ENCODE assay signal across 9 cellular contexts in genomic region chr2:194166818-194167217, GRCh38.
A peak's percentile ranks its signal among the peaks of the same experiment; 100 is the strongest.
DNase-seq lines count a peak whose midpoint lies in the region; ATAC-seq and TF ChIP-seq lines count a peak whose summit lies in the region.
"Had no signal": no experiment of that assay in that cellular context is flagged by ENCODE, and none has a peak within 500 bp of the region (broad histone marks: within the 10 kb centered on the region; RNA-seq: fewer than 3 reads in every experiment).

No MANE protein-coding gene starts in this region.

- H3K4me3 Mint-ChIP-seq in progenitor cell of endocrine pancreas (ENCODE audit: low read depth), result no peak overlapping the region
- H3K4me3 Mint-ChIP-seq: stimulated activated naive CD8-positive, alpha-beta T cell treated with anti-CD3 and anti-CD28 coated beads, Interleukin-15, Interleukin-2, amounts not matched to agents 100 ng/mL and 50 ng/mL, for 24 hours had no signal

- H3K27me3 ChIP-seq in BE2C, result no peaks in the 10 kb centered on the region

- H3K4me1 ChIP-seq in BE2C, result no peaks in the 10 kb centered on the region

- peak; percentile 71 for TF ChIP-seq CTCF in BE2C (IDR thresholded peaks at IDR 0.05; ENCODE audit: low read depth, low read length)
- peak; percentile 70 for TF ChIP-seq CTCF in progenitor cell of endocrine pancreas (IDR thresholded peaks at IDR 0.05; ENCODE audit: unreplicated experiment)

- no peaks in the 10 kb centered on the region for H3K36me3 ChIP-seq in BE2C

- no peaks in the 10 kb centered on the region for H3K36me3 Mint-ChIP-seq in progenitor cell of endocrine pancreas (ENCODE audit: insufficient read depth)

- peak; percentile 87 for ATAC-seq in GM18867 (IDR thresholded peaks at IDR 0.05; ENCODE audit: unreplicated experiment)
- ATAC-seq in HG03095 (IDR thresholded peaks at IDR 0.05; ENCODE audit: unreplicated experiment), result peak; percentile 75
- no peak for ATAC-seq in HG03039 (IDR thresholded peaks at IDR 0.05; ENCODE audit: unreplicated experiment)

- peak; percentile 16 for DNase-seq in BE2C
- peak; percentile 17 for DNase-seq in NCI-H526 treated with DMSO at 0.1 percent for 48 hours (lab: John Stamatoyannopoulos, UW)
- peak; percentile 27 for DNase-seq in dedifferentiated amniotic fluid mesenchymal stem cell (ENCODE audit: extremely low spot score)
- no peak for DNase-seq in progenitor cell of endocrine pancreas (ENCODE audit: low spot score, unreplicated experiment)
- DNase-seq in KG1 (lab: John Stamatoyannopoulos, UW), result no peak

- no peaks in the 10 kb centered on the region for H3K4me1 Mint-ChIP-seq in progenitor cell of endocrine pancreas (ENCODE audit: low read depth)

- no peaks in the 10 kb centered on the region for H3K27me3 Mint-ChIP-seq in progenitor cell of endocrine pancreas

- no peaks in the 10 kb centered on the region for H3K9me3 Mint-ChIP-seq in progenitor cell of endocrine pancreas (ENCODE audit: low read depth)
- H3K9me3 Mint-ChIP-seq: stimulated activated naive CD8-positive, alpha-beta T cell treated with anti-CD3 and anti-CD28 coated beads, Interleukin-15, Interleukin-2, amounts not matched to agents 100 ng/mL and 50 ng/mL, for 24 hours had no signal

- no peak overlapping the region for H3K27ac Mint-ChIP-seq in progenitor cell of endocrine pancreas
- H3K27ac Mint-ChIP-seq: stimulated activated naive CD8-positive, alpha-beta T cell treated with anti-CD3 and anti-CD28 coated beads, Interleukin-15, Interleukin-2, amounts not matched to agents 100 ng/mL and 50 ng/mL, for 24 hours had no signal

- no peak overlapping the region for H3K4me3 ChIP-seq in BE2C (ENCODE audit: low read depth, low read length)

- H3K9me3 ChIP-seq in BE2C, result no peaks in the 10 kb centered on the region

Comparison
In these comparisons a context has a peak if more than half of its experiments do, and no peak if none do; other contexts are left out.
1. DNase-seq: peak in BE2C (single experiment), NCI-H526 treated with DMSO at 0.1 percent for 48 hours (single experiment) and dedifferentiated amniotic fluid mesenchymal stem cell (single experiment); none in progenitor cell of endocrine pancreas (single experiment) and KG1 (single experiment).